In the genomic region with DNA sequence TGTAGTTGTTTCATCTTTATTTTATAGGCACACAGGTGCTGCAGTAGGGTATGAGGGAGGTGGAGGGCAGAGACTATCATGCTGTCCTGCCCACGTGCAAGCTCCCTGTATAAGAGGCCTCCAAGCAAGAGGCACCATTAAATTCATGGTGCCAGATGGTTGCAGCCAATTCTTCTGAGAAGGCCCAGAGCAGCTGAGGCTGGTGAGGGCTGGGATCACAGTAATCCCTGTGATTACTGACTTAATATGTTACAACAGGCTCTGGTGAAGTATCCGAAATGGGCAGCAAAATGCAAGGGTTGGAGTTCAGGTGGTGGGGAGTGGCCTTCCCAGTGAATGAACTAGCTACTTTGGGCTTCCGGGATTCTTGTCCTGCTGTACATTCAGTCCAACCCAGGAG, we compare ENCODE assay signal across 19 cellular contexts.
A peak's percentile ranks its signal among the peaks of the same experiment; 100 is the strongest.
DNase-seq lines count a peak whose midpoint lies in the region; ATAC-seq and TF ChIP-seq lines count a peak whose summit lies in the region.
"Had no signal": no experiment of that assay in that cellular context is flagged by ENCODE, and none has a peak within 500 bp of the region (broad histone marks: within the 10 kb centered on the region; RNA-seq: fewer than 3 reads in every experiment).

No MANE protein-coding gene starts in this region.

- H3K27me3 ChIP-seq in esophagus (ENCODE audit: control insufficient read depth in 1 of 2, insufficient read depth in 2 of 2, low read length in 2 of 2) (no peaks in the 10 kb centered on the region), sigmoid colon (no peaks in the 10 kb centered on the region)
- H3K27me3 ChIP-seq: SJSA1 had no signal

- H3K4me1 ChIP-seq in esophagus (ENCODE audit: control insufficient read depth in 2 of 2, insufficient read depth in 2 of 2, low read length in 1 of 2) (peaks cover 6 to 37% of the 10 kb centered on the region in 2 donors), sigmoid colon (no peaks in the 10 kb centered on the region)
- H3K4me1 ChIP-seq: SJSA1 had no signal

- TF ChIP-seq EP300 in sigmoid colon (IDR thresholded peaks at IDR 0.05): no peak

- TF ChIP-seq CTCF in sigmoid colon (IDR thresholded peaks at IDR 0.05): no peak

- intact Hi-C loops in sigmoid colon (cut with DNase I): no loop called here

- no peak for TF ChIP-seq POLR2A in sigmoid colon (IDR thresholded peaks at IDR 0.05)

- peak; percentile 82 for DNase-seq in DMS 273 (lab: John Stamatoyannopoulos, UW; ENCODE audit: unreplicated experiment)
- peak; percentile 90 for DNase-seq in NCI-H524 treated with DMSO at 0.1 percent for 48 hours (lab: John Stamatoyannopoulos, UW)
- DNase-seq in sigmoid colon: peak; percentile 25
- no peak for DNase-seq in DMS53 (lab: John Stamatoyannopoulos, UW)
- DNase-seq in NCI-H526 treated with DMSO at 0.1 percent for 48 hours (lab: John Stamatoyannopoulos, UW): no peak
- DNase-seq: CD4-positive, CD25-positive, alpha-beta regulatory T cell; DMS153; GDM1; KBM-7; MM.1S; NCI-H1048; NCI-H1417 treated with DMSO at 0.1 percent for 48 hours; NCI-H187; NCI-H226 had no signal

- WGBS in esophagus, 2 donors: 66 to 75% methylated on average over 3 of the region's 3 CpGs
- 82 to 93% methylated on average over 3 of the region's 3 CpGs for WGBS in sigmoid colon, 2 donors

- H3K27ac ChIP-seq in esophagus (ENCODE audit: low read depth in 2 of 2, low read length in 1 of 2): peak overlapping the region; percentile 60 to 87
- H3K27ac ChIP-seq in sigmoid colon: no peak overlapping the region
- H3K27ac ChIP-seq: SJSA1 had no signal

- no peak for ATAC-seq in HG03280 (IDR thresholded peaks at IDR 0.05; ENCODE audit: unreplicated experiment)
- ATAC-seq: HCT116, Right ventricle myocardium inferior had no signal

- H3K36me3 ChIP-seq in esophagus (ENCODE audit: control insufficient read depth in 2 of 2, insufficient read depth in 2 of 2, low read length in 1 of 2) (peaks cover 5 to 9% of the 10 kb centered on the region in 2 donors), sigmoid colon (no peaks in the 10 kb centered on the region)
- H3K36me3 ChIP-seq: SJSA1 had no signal

- H3K9me3 ChIP-seq in esophagus (ENCODE audit: control insufficient read depth in 2 of 2, insufficient read depth in 1 of 2, low read depth in 1 of 2, low read length in 1 of 2) (no peaks in the 10 kb centered on the region), sigmoid colon (no peaks in the 10 kb centered on the region)
- H3K9me3 ChIP-seq: SJSA1 had no signal

- no peak overlapping the region for H3K4me3 ChIP-seq in esophagus (ENCODE audit: low read depth in 1 of 2, low read length in 2 of 2)
- H3K4me3 ChIP-seq in sigmoid colon: no peak overlapping the region
- H3K4me3 ChIP-seq: SJSA1 had no signal

Comparison
In these comparisons a context has a peak if more than half of its experiments do, and no peak if none do; other contexts are left out.
1. DNase-seq: peak in DMS 273 (single experiment), NCI-H524 treated with DMSO at 0.1 percent for 48 hours (single experiment) and sigmoid colon (single experiment); none in DMS53 (single experiment) and NCI-H526 treated with DMSO at 0.1 percent for 48 hours (single experiment).
2. H3K27ac ChIP-seq: peak in esophagus (2 of 2); none in sigmoid colon (0 of 4).